22 cellular contexts compared by ENCODE assay signal in the genomic region with DNA sequence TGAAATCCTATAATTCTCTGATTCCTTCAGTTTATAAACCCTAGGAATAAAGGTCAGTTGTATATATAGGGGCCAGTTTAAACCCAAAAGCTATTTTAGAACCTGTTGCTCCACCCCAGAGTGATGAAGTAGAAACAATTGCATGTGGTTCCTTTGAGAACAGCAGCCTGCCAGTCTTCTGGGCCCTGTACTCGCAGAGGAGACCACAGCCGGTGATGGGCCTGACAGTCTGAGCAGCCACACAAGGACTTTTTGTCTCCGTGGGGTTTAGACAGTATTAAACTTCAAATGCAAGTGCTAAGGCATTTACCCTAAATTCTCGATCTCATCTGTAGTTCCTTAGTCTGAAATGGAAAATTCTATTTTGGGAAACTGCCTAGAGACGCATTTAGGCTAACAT.
"Had no signal": no experiment of that assay in that cellular context is flagged by ENCODE, and none has a peak within 500 bp of the region (broad histone marks: within the 10 kb centered on the region; RNA-seq: fewer than 3 reads in every experiment).

No MANE protein-coding gene starts in this region.

- H3K4me1 ChIP-seq: body of pancreas had no signal

- DNase-seq: activated CD4-positive, alpha-beta T cell treated with anti-CD3 and anti-CD28 coated beads, Interleukin-2, amount 50 U/mL, for 48 hours; activated effector memory CD4-positive, alpha-beta T cell treated with Interleukin-2 at 50 U/mL for 16 hours; activated naive CD4-positive, alpha-beta T cell treated with anti-CD3 and anti-CD28 coated beads for 36 hours; activated naive CD8-positive, alpha-beta T cell treated with anti-CD3 and anti-CD28 coated beads, Interleukin-2, amount 10 ng/mL, durations not matched to agents 7 days and 5 days; activated T-cell treated with anti-CD3 and anti-CD28 coated beads, Interleukin-2, amount 50 U/mL, for 48 hours; amniotic stem cell; body of pancreas; caudate nucleus; effector memory CD4-positive, alpha-beta T cell; mesendoderm; mucosa of descending colon; naive thymus-derived CD4-positive, alpha-beta T cell; retina; stimulated activated CD4-positive, alpha-beta T cell treated with anti-CD3 and anti-CD28 coated beads, Interleukin-1b, Interleukin-23, amount 100 ng/mL, for 48 hours; stimulated activated naive CD8-positive, alpha-beta T cell treated with anti-CD3 and anti-CD28 coated beads, Interleukin-15, amount 100 ng/mL, for 72 hours; T1000 had no signal

- ATAC-seq: body of pancreas; esophagus mucosa; mucosa of descending colon; naive thymus-derived CD4-positive, alpha-beta T cell; stimulated activated naive CD8-positive, alpha-beta T cell treated with anti-CD3 and anti-CD28 coated beads, Interleukin-15, amount 100 ng/mL, for 72 hours; WTC11 had no signal

- H3K4me3 Mint-ChIP-seq: activated naive CD4-positive, alpha-beta T cell treated with anti-CD3 and anti-CD28 coated beads for 36 hours; activated naive CD8-positive, alpha-beta T cell treated with anti-CD3 and anti-CD28 coated beads, Interleukin-2, amount 10 ng/mL, durations not matched to agents 7 days and 5 days; naive thymus-derived CD4-positive, alpha-beta T cell; neural progenitor cell; stimulated activated naive CD8-positive, alpha-beta T cell treated with anti-CD3 and anti-CD28 coated beads, Interleukin-15, amount 100 ng/mL, for 72 hours; T-helper 1 cell treated with Interleukin-12 subunit alpha and Interleukin-12 subunit beta and Interleukin-4 antibody, amounts not matched to agents 30 μg/mL and 1 μg/mL, for 36 hours; type B pancreatic cell; WTC11 had no signal

- H3K4me3 ChIP-seq: body of pancreas, mucosa of descending colon, neural progenitor cell had no signal

- H3K36me3 ChIP-seq: neural progenitor cell had no signal

- H3K4me1 Mint-ChIP-seq: activated naive CD8-positive, alpha-beta T cell treated with anti-CD3 and anti-CD28 coated beads, Interleukin-2, amount 10 ng/mL, durations not matched to agents 7 days and 5 days; naive thymus-derived CD4-positive, alpha-beta T cell; stimulated activated naive CD8-positive, alpha-beta T cell treated with anti-CD3 and anti-CD28 coated beads, Interleukin-15, amount 100 ng/mL, for 72 hours had no signal

- H3K9me3 ChIP-seq: body of pancreas, mucosa of descending colon had no signal

- H3K27me3 ChIP-seq: body of pancreas, neural progenitor cell had no signal

- H3K9me3 Mint-ChIP-seq: activated naive CD4-positive, alpha-beta T cell treated with anti-CD3 and anti-CD28 coated beads for 36 hours; activated naive CD8-positive, alpha-beta T cell treated with anti-CD3 and anti-CD28 coated beads, Interleukin-2, amount 10 ng/mL, durations not matched to agents 7 days and 5 days; naive thymus-derived CD4-positive, alpha-beta T cell; neural progenitor cell; stimulated activated naive CD8-positive, alpha-beta T cell treated with anti-CD3 and anti-CD28 coated beads, Interleukin-15, amount 100 ng/mL, for 72 hours; T-helper 1 cell treated with Interleukin-12 subunit alpha and Interleukin-12 subunit beta and Interleukin-4 antibody, amounts not matched to agents 30 μg/mL and 1 μg/mL, for 36 hours; type B pancreatic cell; WTC11 had no signal

- H3K27me3 Mint-ChIP-seq: progenitor cell of endocrine pancreas; stimulated activated naive CD8-positive, alpha-beta T cell treated with anti-CD3 and anti-CD28 coated beads, Interleukin-15, amount 100 ng/mL, for 72 hours; type B pancreatic cell had no signal

- H3K27ac ChIP-seq: body of pancreas, neural progenitor cell had no signal

- H3K36me3 Mint-ChIP-seq: activated naive CD8-positive, alpha-beta T cell treated with anti-CD3 and anti-CD28 coated beads, Interleukin-2, amount 10 ng/mL, durations not matched to agents 7 days and 5 days; naive thymus-derived CD4-positive, alpha-beta T cell; neural progenitor cell; type B pancreatic cell; WTC11 had no signal

- H3K27ac Mint-ChIP-seq: activated naive CD4-positive, alpha-beta T cell treated with anti-CD3 and anti-CD28 coated beads for 36 hours; activated naive CD8-positive, alpha-beta T cell treated with anti-CD3 and anti-CD28 coated beads, Interleukin-2, amount 10 ng/mL, durations not matched to agents 7 days and 5 days; naive thymus-derived CD4-positive, alpha-beta T cell; neural progenitor cell; progenitor cell of endocrine pancreas; stimulated activated naive CD8-positive, alpha-beta T cell treated with anti-CD3 and anti-CD28 coated beads, Interleukin-15, amount 100 ng/mL, for 72 hours; T-helper 1 cell treated with Interleukin-12 subunit alpha and Interleukin-12 subunit beta and Interleukin-4 antibody, amounts not matched to agents 30 μg/mL and 1 μg/mL, for 36 hours; type B pancreatic cell; WTC11 had no signal
